37 cellular contexts compared by ENCODE assay signal in the genomic region with DNA sequence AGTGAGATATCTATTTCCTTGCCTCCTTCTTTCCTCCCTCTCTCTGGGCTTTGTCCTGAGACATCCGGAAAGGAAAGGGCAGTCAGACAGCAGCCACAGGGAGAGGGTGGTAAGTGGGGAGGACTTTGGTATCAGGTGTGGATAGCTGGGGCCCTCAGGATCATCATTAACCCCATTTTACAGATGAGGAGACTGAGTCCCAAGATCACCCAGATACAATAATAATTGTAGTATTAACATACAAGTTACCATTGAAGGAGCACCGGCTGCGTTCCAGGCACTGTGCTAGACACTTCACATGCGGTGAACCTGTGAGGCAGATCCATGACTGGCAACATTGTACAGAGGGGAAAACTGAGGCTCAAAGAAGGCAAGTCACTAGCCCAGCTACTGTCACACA. TPM values are rescaled to one million over a fixed set of nuclear protein-coding genes. Genes with fewer than 3 reads are reported as not detected.
"Had no signal": no experiment of that assay in that cellular context is flagged by ENCODE, and none has a peak within 500 bp of the region (broad histone marks: within the 10 kb centered on the region; RNA-seq: fewer than 3 reads in every experiment).

No MANE protein-coding gene starts in this region.

- H3K4me1 Mint-ChIP-seq: activated B cell treated with CpG ODN at 0.5 μM for 24 hours; activated CD4-positive, alpha-beta T cell treated with anti-CD3 and anti-CD28 coated beads, Interleukin-2, amount 10 ng/mL, durations not matched to agents 24 days and 14 days; activated naive CD8-positive, alpha-beta T cell treated with anti-CD3 and anti-CD28 coated beads for 36 hours; activated T-helper 17 cell treated with anti-CD3 and anti-CD28 coated beads, Interleukin-2, amount 50 U/mL, for 72 hours had no signal

- H3K36me3 ChIP-seq: adrenal gland, brain microvascular endothelial cell, breast epithelium had no signal

- H3K4me3 ChIP-seq: adrenal gland, body of pancreas, breast epithelium had no signal

- H3K27me3 ChIP-seq: adrenal gland, body of pancreas, breast epithelium had no signal

- H3K4me1 ChIP-seq: adrenal gland, body of pancreas, breast epithelium had no signal

- ATAC-seq: activated CD8-positive, alpha-beta T cell treated with anti-CD3 and anti-CD28 coated beads for 36 hours; activated naive CD4-positive, alpha-beta T cell treated with anti-CD3 and anti-CD28 coated beads, Interleukin-2, amount 50 U/mL, for 72 hours; activated T-cell treated with anti-CD3 and anti-CD28 coated beads, Interleukin-2, amount 50 U/mL, for 4 hours; activated T-cell treated with anti-CD3 and anti-CD28 coated beads, Interleukin-2, amount 50 U/mL, for 72 hours; activated T-helper 17 cell treated with anti-CD3 and anti-CD28 coated beads, Interleukin-2, amount 50 U/mL, for 72 hours; body of pancreas had no signal

- H3K9me3 ChIP-seq: adrenal gland, body of pancreas, breast epithelium had no signal

- FAIRE-seq: astrocyte, TTC549 had no signal

- H3K27ac ChIP-seq: adrenal gland, body of pancreas, brain microvascular endothelial cell, breast epithelium had no signal

- H3K36me3 Mint-ChIP-seq: activated CD4-positive, alpha-beta memory T cell treated with anti-CD3 and anti-CD28 coated beads for 36 hours; activated naive CD4-positive, alpha-beta T cell treated with anti-CD3 and anti-CD28 coated beads, Interleukin-2, amount 50 U/mL, for 72 hours; activated naive CD8-positive, alpha-beta T cell treated with anti-CD3 and anti-CD28 coated beads for 36 hours had no signal

- H3K27ac Mint-ChIP-seq: activated B cell treated with CpG ODN at 0.5 μM for 24 hours; activated CD4-positive, alpha-beta memory T cell treated with anti-CD3 and anti-CD28 coated beads for 36 hours; activated CD4-positive, alpha-beta T cell treated with anti-CD3 and anti-CD28 coated beads, Interleukin-2, amount 10 ng/mL, durations not matched to agents 24 days and 14 days; activated CD8-positive, alpha-beta T cell treated with anti-CD3 and anti-CD28 coated beads for 36 hours; activated naive CD4-positive, alpha-beta T cell treated with anti-CD3 and anti-CD28 coated beads for 36 hours; activated naive CD4-positive, alpha-beta T cell treated with anti-CD3 and anti-CD28 coated beads, Interleukin-2, amount 50 U/mL, for 72 hours; activated naive CD8-positive, alpha-beta T cell treated with anti-CD3 and anti-CD28 coated beads for 36 hours; activated T-cell treated with anti-CD3 and anti-CD28 coated beads, Interleukin-2, amount 50 U/mL, for 72 hours; activated T-helper 1 cell treated with anti-CD3 and anti-CD28 coated beads, Interleukin-12 subunit alpha, Interleukin-12 subunit beta, Interleukin-2, Interleukin-4 antibody, amounts not matched to agents 30 ng/mL and 10 ng/mL and 1 ng/mL, durations not matched to agents 14 hours and 24 hours and 36 hours; activated T-helper 17 cell treated with anti-CD3 and anti-CD28 coated beads, Interleukin-2, amount 50 U/mL, for 72 hours; T-helper 1 cell treated with Interleukin-12 subunit alpha and Interleukin-12 subunit beta and Interleukin-4 antibody, amounts not matched to agents 30 μg/mL and 1 μg/mL, for 36 hours; T-helper 2 cell treated with Interferon-gamma antibody and Interleukin-4, amounts not matched to agents 5 μg/mL and 100 μg/mL, for 36 hours had no signal

- H3K4me3 Mint-ChIP-seq: activated B cell treated with CpG ODN at 0.5 μM for 24 hours; activated CD4-positive, alpha-beta memory T cell treated with anti-CD3 and anti-CD28 coated beads for 36 hours; activated CD4-positive, alpha-beta T cell treated with anti-CD3 and anti-CD28 coated beads, Interleukin-2, amount 10 ng/mL, durations not matched to agents 24 days and 14 days; activated CD8-positive, alpha-beta T cell treated with anti-CD3 and anti-CD28 coated beads for 36 hours; activated naive CD4-positive, alpha-beta T cell treated with anti-CD3 and anti-CD28 coated beads for 36 hours; activated naive CD8-positive, alpha-beta T cell treated with anti-CD3 and anti-CD28 coated beads for 36 hours; activated T-cell treated with anti-CD3 and anti-CD28 coated beads, Interleukin-2, amount 50 U/mL, for 4 hours; activated T-cell treated with anti-CD3 and anti-CD28 coated beads, Interleukin-2, amount 50 U/mL, for 72 hours; activated T-helper 1 cell treated with anti-CD3 and anti-CD28 coated beads, Interleukin-12 subunit alpha, Interleukin-12 subunit beta, Interleukin-2, Interleukin-4 antibody, amounts not matched to agents 30 ng/mL and 10 ng/mL and 1 ng/mL, durations not matched to agents 14 hours and 24 hours and 36 hours; activated T-helper 17 cell treated with anti-CD3 and anti-CD28 coated beads, Interleukin-2, amount 50 U/mL, for 72 hours; T-helper 1 cell treated with Interleukin-12 subunit alpha and Interleukin-12 subunit beta and Interleukin-4 antibody, amounts not matched to agents 30 μg/mL and 1 μg/mL, for 36 hours; T-helper 2 cell treated with Interferon-gamma antibody and Interleukin-4, amounts not matched to agents 5 μg/mL and 100 μg/mL, for 36 hours had no signal

- H3K9me3 Mint-ChIP-seq: activated B cell treated with CpG ODN at 0.5 μM for 24 hours; activated CD4-positive, alpha-beta memory T cell treated with anti-CD3 and anti-CD28 coated beads for 36 hours; activated CD4-positive, alpha-beta T cell treated with anti-CD3 and anti-CD28 coated beads, Interleukin-2, amount 10 ng/mL, durations not matched to agents 24 days and 14 days; activated CD8-positive, alpha-beta T cell treated with anti-CD3 and anti-CD28 coated beads for 36 hours; activated naive CD4-positive, alpha-beta T cell treated with anti-CD3 and anti-CD28 coated beads for 36 hours; activated naive CD4-positive, alpha-beta T cell treated with anti-CD3 and anti-CD28 coated beads, Interleukin-2, amount 50 U/mL, for 72 hours; activated naive CD8-positive, alpha-beta T cell treated with anti-CD3 and anti-CD28 coated beads for 36 hours; activated T-cell treated with anti-CD3 and anti-CD28 coated beads, Interleukin-2, amount 50 U/mL, for 4 hours; activated T-cell treated with anti-CD3 and anti-CD28 coated beads, Interleukin-2, amount 50 U/mL, for 72 hours; activated T-helper 1 cell treated with anti-CD3 and anti-CD28 coated beads, Interleukin-12 subunit alpha, Interleukin-12 subunit beta, Interleukin-2, Interleukin-4 antibody, amounts not matched to agents 30 ng/mL and 10 ng/mL and 1 ng/mL, durations not matched to agents 14 hours and 24 hours and 36 hours; activated T-helper 17 cell treated with anti-CD3 and anti-CD28 coated beads, Interleukin-2, amount 50 U/mL, for 72 hours; T-helper 1 cell treated with Interleukin-12 subunit alpha and Interleukin-12 subunit beta and Interleukin-4 antibody, amounts not matched to agents 30 μg/mL and 1 μg/mL, for 36 hours; T-helper 2 cell treated with Interferon-gamma antibody and Interleukin-4, amounts not matched to agents 5 μg/mL and 100 μg/mL, for 36 hours had no signal

- DNase-seq: activated B cell treated with CpG ODN at 0.5 μM for 24 hours; activated CD4-positive, alpha-beta memory T cell treated with anti-CD3 and anti-CD28 coated beads for 36 hours; activated CD4-positive, alpha-beta T cell treated with anti-CD3 and anti-CD28 coated beads for 4 hours; activated CD4-positive, alpha-beta T cell treated with anti-CD3 and anti-CD28 coated beads, Interleukin-2, amount 10 ng/mL, durations not matched to agents 24 days and 14 days; activated CD4-positive, alpha-beta T cell treated with anti-CD3 and anti-CD28 coated beads, Interleukin-2, amount 50 U/mL, for 1 hour; activated CD4-positive, alpha-beta T cell treated with anti-CD3 and anti-CD28 coated beads, Interleukin-2, amount 50 U/mL, for 4 hours; activated CD4-positive, CD25-positive, alpha-beta regulatory T cell treated with anti-CD3 and anti-CD28 coated beads, Interleukin-2, amount 50 U/mL, for 72 hours; activated CD8-positive, alpha-beta memory T cell treated with anti-CD3 and anti-CD28 coated beads, Interleukin-2, amount 50 U/mL, for 4 hours; activated CD8-positive, alpha-beta T cell treated with anti-CD3 and anti-CD28 coated beads for 36 hours; activated effector memory CD4-positive, alpha-beta T cell treated with anti-CD3 and anti-CD28 coated beads, Interleukin-2, amount 50 U/mL, for 16 hours; activated gamma-delta T cell treated with Interleukin-2 at 50 U/mL for 16 hours; activated naive CD4-positive, alpha-beta T cell; activated naive CD4-positive, alpha-beta T cell treated with anti-CD3 and anti-CD28 coated beads for 36 hours; activated naive CD4-positive, alpha-beta T cell treated with anti-CD3 and anti-CD28 coated beads, Interleukin-2, amount 50 U/mL, for 16 hours; activated naive CD8-positive, alpha-beta T cell treated with anti-CD3 and anti-CD28 coated beads for 36 hours; activated T-cell treated with anti-CD3 and anti-CD28 coated beads for 4 hours; activated T-cell treated with anti-CD3 and anti-CD28 coated beads, Interleukin-2, amount 50 U/mL, for 1 hour; activated T-cell treated with anti-CD3 and anti-CD28 coated beads, Interleukin-2, amount 50 U/mL, for 4 hours; activated T-cell treated with anti-CD3 and anti-CD28 coated beads, Interleukin-2, amount 50 U/mL, for 72 hours; adrenal gland; amniotic stem cell; aorta; body of pancreas; brain microvascular endothelial cell; central memory CD4-positive, alpha-beta T cell; T-helper 1 cell; T-helper 2 cell; T-helper 9 cell had no signal

RNA-seq across cellular contexts. Expression of a gene that starts 15.2 kb away (rescaled TPM):
- total RNA-seq: activated B cell treated with CpG ODN at 0.5 μM for 24 hours; activated CD4-positive, alpha-beta memory T cell treated with anti-CD3 and anti-CD28 coated beads for 36 hours; activated CD4-positive, alpha-beta T cell treated with anti-CD3 and anti-CD28 coated beads, Interleukin-2, amount 10 ng/mL, durations not matched to agents 24 days and 14 days; activated CD8-positive, alpha-beta memory T cell treated with anti-CD3 and anti-CD28 coated beads for 36 hours; activated CD8-positive, alpha-beta T cell treated with anti-CD3 and anti-CD28 coated beads for 36 hours; activated naive CD4-positive, alpha-beta T cell treated with anti-CD3 and anti-CD28 coated beads for 36 hours; activated naive CD4-positive, alpha-beta T cell treated with anti-CD3 and anti-CD28 coated beads, Interleukin-2, amount 50 U/mL, for 72 hours; activated naive CD8-positive, alpha-beta T cell treated with anti-CD3 and anti-CD28 coated beads for 36 hours; activated T-cell treated with anti-CD3 and anti-CD28 coated beads, Interleukin-2, amount 50 U/mL, for 4 hours; activated T-helper 1 cell treated with anti-CD3 and anti-CD28 coated beads, Interleukin-12 subunit alpha, Interleukin-12 subunit beta, Interleukin-2, Interleukin-4 antibody, amounts not matched to agents 30 ng/mL and 10 ng/mL and 1 ng/mL, durations not matched to agents 14 hours and 24 hours and 36 hours; activated T-helper 17 cell treated with anti-CD3 and anti-CD28 coated beads, Interleukin-2, amount 50 U/mL, for 72 hours had no signal
